Comparison of ENCODE assay signal across 8 cellular contexts in genomic region chr1:65310078-65310587, GRCh38. TPM values are rescaled to one million over a fixed set of nuclear protein-coding genes. Genes with fewer than 3 reads are reported as not detected.
DNase-seq lines count a peak whose midpoint lies in the region; ATAC-seq and TF ChIP-seq lines count a peak whose summit lies in the region.

No MANE protein-coding gene starts in this region.

- ATAC-seq in GM18502 (IDR thresholded peaks at IDR 0.05; ENCODE audit: poor library complexity, unreplicated experiment), result peak; percentile 14
- no peak for ATAC-seq in HG03521 (IDR thresholded peaks at IDR 0.05; ENCODE audit: unreplicated experiment)

- TF ChIP-seq POLR2A in lower leg skin (IDR thresholded peaks at IDR 0.05), result no peak

- no peaks in the 10 kb centered on the region for H3K27me3 ChIP-seq in mucosa of stomach (ENCODE audit: control insufficient read depth, insufficient read depth, low read length)

- intact Hi-C loops in lower leg skin (cut with DNase I; ENCODE audit: low total_unique reads), result no loop called here

- H3K27ac ChIP-seq in cingulate gyrus (ENCODE audit: low read depth, low read length), result peak overlapping the region; percentile 73

- H3K9me3 ChIP-seq in mucosa of stomach (ENCODE audit: control insufficient read depth, low read length), result no peaks in the 10 kb centered on the region

- no peak for TF ChIP-seq CTCF in lower leg skin (IDR thresholded peaks at IDR 0.05)

- peak; percentile 61 for DNase-seq in NCI-H2196 treated with DMSO at 0.1 percent for 48 hours (lab: John Stamatoyannopoulos, UW; ENCODE audit: unreplicated experiment)
- DNase-seq in Kasumi-1 (lab: John Stamatoyannopoulos, UW), result no peak
- DNase-seq in NOMO-1 treated with DMSO at 0.1 percent for 48 hours (lab: John Stamatoyannopoulos, UW; ENCODE audit: unreplicated experiment), result no peak
- no peak for DNase-seq in lower leg skin (ENCODE audit: low spot score in 2 of 2)

- no peak overlapping the region for H3K4me3 ChIP-seq in mucosa of stomach (ENCODE audit: low read length)
- no peak overlapping the region for H3K4me3 ChIP-seq in lower leg skin (ENCODE audit: low read depth, poor library complexity, severe bottlenecking)

- no peaks in the 10 kb centered on the region for H3K4me1 ChIP-seq in mucosa of stomach (ENCODE audit: control insufficient read depth, insufficient read depth, low read length)

- peak overlapping the region; percentile 15 for H3K9ac ChIP-seq in mucosa of stomach (ENCODE audit: low read length)

- 3 to 13% methylated on average over 11 to 12 of the region's 12 CpGs for WGBS in lower leg skin, 2 donors

- H3K36me3 ChIP-seq in mucosa of stomach (ENCODE audit: control insufficient read depth, insufficient read depth, low read length), result no peaks in the 10 kb centered on the region

RNA-seq across cellular contexts. Expression of gene DNAJC6, which starts 0.8 kb away (rescaled TPM):
- 1 to 10 TPM in 3 of 4 donors, under 1 TPM in 1; 0.99 to 3.6 (median 2.5) TPM for total RNA-seq in lower leg skin
